Comparison of ENCODE assay signal across 8 cellular contexts in the genomic region with DNA sequence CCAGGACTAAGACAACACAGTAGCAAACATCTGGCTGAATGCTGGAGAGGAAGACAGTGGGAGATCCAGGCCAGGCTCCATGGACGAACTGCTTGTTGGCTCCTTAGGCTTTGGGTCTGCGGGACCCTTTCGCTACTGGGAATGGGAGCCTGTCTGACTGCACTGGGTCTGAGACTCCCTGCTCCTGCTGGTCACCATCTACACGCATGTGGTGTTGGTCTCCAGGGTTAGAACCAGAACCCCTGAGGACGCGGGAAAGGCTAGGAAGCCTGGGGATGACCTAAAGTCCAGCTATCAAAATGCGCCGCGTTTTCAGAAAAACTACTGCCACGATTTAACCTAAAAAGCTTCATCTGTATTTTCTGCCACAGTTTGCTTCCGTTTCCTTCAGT. TPM values are rescaled to one million over a fixed set of nuclear protein-coding genes. Genes with fewer than 3 reads are reported as not detected.
DNase-seq lines count a peak whose midpoint lies in the region; ATAC-seq and TF ChIP-seq lines count a peak whose summit lies in the region.

No MANE protein-coding gene starts in this region.

- H3K27me3 ChIP-seq in cardiac muscle cell, result no peaks in the 10 kb centered on the region
- no peaks in the 10 kb centered on the region for H3K27me3 ChIP-seq in mucosa of rectum (ENCODE audit: control insufficient read depth in 2 of 2, insufficient read depth in 2 of 2, low read length in 2 of 2)

- peak overlapping the region; percentile 14 to 88 for H3K9ac ChIP-seq in mucosa of rectum (ENCODE audit: low read depth in 1 of 2, low read length in 2 of 2)

- DNase-seq in cardiac muscle cell (ENCODE audit: low read depth in 1 of 2, low spot score in 1 of 2), result no peak
- DNase-seq in cardiac septum (ENCODE audit: low spot score), result no peak
- DNase-seq in central memory CD8-positive, alpha-beta T cell (ENCODE audit: low spot score in 2 of 2), result no peak
- no peak for DNase-seq in NCI-H345 (lab: John Stamatoyannopoulos, UW)
- DNase-seq in NCI-H2029 treated with DMSO at 0.1 percent for 48 hours (lab: John Stamatoyannopoulos, UW), result no peak

- intact Hi-C loops in cardiac septum (cut with DNase I), result loop anchor here (5.0 kb wide), 1 partner anchor 59 kb away; no protein-coding TSS in a partner anchor

- H3K9me3 ChIP-seq in cardiac muscle cell (ENCODE audit: low read depth) (no peaks in the 10 kb centered on the region), mucosa of rectum (ENCODE audit: control insufficient read depth in 2 of 2, low read length in 2 of 2) (no peaks in the 10 kb centered on the region)

- peak overlapping the region; percentile 99 for H3K27ac ChIP-seq in cardiac muscle cell
- H3K27ac ChIP-seq in mucosa of rectum (ENCODE audit: low read depth in 2 of 2, low read length in 2 of 2), result peak overlapping the region; percentile 95

- H3K4me3 Mint-ChIP-seq in central memory CD8-positive, alpha-beta T cell, result peak overlapping the region; percentile 97

- no peak for TF ChIP-seq CTCF in cardiac muscle cell (IDR thresholded peaks at IDR 0.05; ENCODE audit: low read depth, low read length)

- H3K4me1 ChIP-seq in cardiac muscle cell (ENCODE audit: low read depth) (peaks cover 8% of the 10 kb centered on the region), mucosa of rectum (ENCODE audit: control insufficient read depth in 2 of 2, insufficient read depth in 2 of 2, low read length in 2 of 2) (peaks cover 15 to 17% of the 10 kb centered on the region in 2 donors)

- H3K4me3 ChIP-seq in cardiac muscle cell (peak overlapping the region; percentile 88), mucosa of rectum (ENCODE audit: low read length in 2 of 2) (peak overlapping the region; percentile 75 to 78)

- no peak for ATAC-seq in central memory CD8-positive, alpha-beta T cell (replicated peaks; ENCODE audit: extremely low read depth, poor library complexity, severe bottlenecking)
- ATAC-seq in HG03565 (IDR thresholded peaks at IDR 0.05; ENCODE audit: unreplicated experiment) (no peak), HG03159 (IDR thresholded peaks at IDR 0.05; ENCODE audit: unreplicated experiment) (no peak)

- peaks cover 36% of the 10 kb centered on the region for H3K36me3 Mint-ChIP-seq in central memory CD8-positive, alpha-beta T cell (ENCODE audit: insufficient read depth)

- H3K27me3 Mint-ChIP-seq in central memory CD8-positive, alpha-beta T cell, result peaks cover 15% of the 10 kb centered on the region

- peak overlapping the region; percentile 99 for H3K27ac Mint-ChIP-seq in central memory CD8-positive, alpha-beta T cell (ENCODE audit: low read depth)

- H3K36me3 ChIP-seq in cardiac muscle cell, result no peaks in the 10 kb centered on the region
- no peaks in the 10 kb centered on the region for H3K36me3 ChIP-seq in mucosa of rectum (ENCODE audit: control insufficient read depth in 2 of 2, insufficient read depth in 2 of 2, low read length in 2 of 2)

- no peaks in the 10 kb centered on the region for H3K9me3 Mint-ChIP-seq in central memory CD8-positive, alpha-beta T cell

- H3K4me1 Mint-ChIP-seq in central memory CD8-positive, alpha-beta T cell, result peaks cover 40% of the 10 kb centered on the region

RNA-seq across cellular contexts. Expression of gene DNAJB6, which starts 0.8 kb away (rescaled TPM):
- 110 and 117 TPM in 2 replicates for total RNA-seq in cardiac muscle cell
- polyA plus RNA-seq in cardiac muscle cell, result 122 and 137 TPM in 2 replicates
- total RNA-seq in cardiac septum, result 171 TPM
